In genomic region chr9:83623634-83623991, GRCh38 we compare ENCODE assay signal across 8 cellular contexts. TPM values are rescaled to one million over a fixed set of nuclear protein-coding genes. Genes with fewer than 3 reads are reported as not detected.
DNase-seq lines count a peak whose midpoint lies in the region; ATAC-seq and TF ChIP-seq lines count a peak whose summit lies in the region.

No MANE protein-coding gene starts in this region.

- ATAC-seq in HG03342 (IDR thresholded peaks at IDR 0.05; ENCODE audit: unreplicated experiment) = peak; percentile 21
- ATAC-seq in Right ventricle myocardium superior (ENCODE audit: poor library complexity) = peak; percentile 9

- peak overlapping the region; percentile 52 for H3K9ac ChIP-seq in rectal smooth muscle tissue (ENCODE audit: low read length)

- H3K27ac ChIP-seq in WERI-Rb-1 (peak overlapping the region; percentile 93), rectal smooth muscle tissue (ENCODE audit: low read depth, low read length) (peak overlapping the region; percentile 81)

- TF ChIP-seq CTCF in BE2C (IDR thresholded peaks at IDR 0.05; ENCODE audit: low read depth, low read length) (no peak), WERI-Rb-1 (IDR thresholded peaks at IDR 0.05; ENCODE audit: low read depth, low read length) (no peak)

- H3K9me3 ChIP-seq in BE2C = no peaks in the 10 kb centered on the region
- no peaks in the 10 kb centered on the region for H3K9me3 ChIP-seq in WERI-Rb-1 (ENCODE audit: severe bottlenecking)

- DNase-seq in BE2C = no peak
- peak; percentile 4 for DNase-seq in GM19238 (ENCODE audit: insufficient read length, low spot score)
- DNase-seq in WERI-Rb-1 = no peak
- no peak for DNase-seq in Right ventricle myocardium superior
- DNase-seq in D341Med (ENCODE audit: low spot score) = no peak
- DNase-seq in NCI-H748 treated with DMSO at 0.1 percent for 48 hours (lab: John Stamatoyannopoulos, UW) = no peak

- H3K36me3 ChIP-seq in BE2C (0 out of 2 replicates have a peak, but pooled peaks cover 3% of the 10 kb centered on the region), WERI-Rb-1 (peaks cover 5% of the 10 kb centered on the region; the same call in 1 of the 2 replicates), rectal smooth muscle tissue (ENCODE audit: control insufficient read depth, insufficient read depth, low read length) (no peaks in the 10 kb centered on the region)

- H3K27me3 ChIP-seq in BE2C (no peaks in the 10 kb centered on the region), WERI-Rb-1 (ENCODE audit: insufficient read depth, low read depth, severe bottlenecking) (no peaks in the 10 kb centered on the region), rectal smooth muscle tissue (ENCODE audit: control insufficient read depth, insufficient read depth, low read length) (no peaks in the 10 kb centered on the region)

- H3K4me3 ChIP-seq in BE2C (ENCODE audit: low read depth, low read length) (peak overlapping the region; percentile 74), WERI-Rb-1 (ENCODE audit: low read depth, low read length) (peak overlapping the region; percentile 84), rectal smooth muscle tissue (ENCODE audit: low read length) (peak overlapping the region; percentile 84)

- intact Hi-C loops in Right ventricle myocardium superior (cut with DNase I) = loop anchor here (10.0 kb wide), 1 partner anchor 291 kb away; no protein-coding TSS in a partner anchor

- H3K4me1 ChIP-seq in BE2C (peaks cover 4% of the 10 kb centered on the region; the same call in 1 of the 2 replicates), rectal smooth muscle tissue (ENCODE audit: control insufficient read depth, insufficient read depth, low read length) (peaks cover 3% of the 10 kb centered on the region)

RNA-seq across cellular contexts. Expression of gene IDNK, which starts 0.7 kb away (rescaled TPM):
- 3.6 TPM for polyA plus RNA-seq in BE2C (2012; ENCODE audit: insufficient read depth, insufficient read length, low read depth)
- 4.9 TPM for total RNA-seq in Right ventricle myocardium superior
